In the genomic region with DNA sequence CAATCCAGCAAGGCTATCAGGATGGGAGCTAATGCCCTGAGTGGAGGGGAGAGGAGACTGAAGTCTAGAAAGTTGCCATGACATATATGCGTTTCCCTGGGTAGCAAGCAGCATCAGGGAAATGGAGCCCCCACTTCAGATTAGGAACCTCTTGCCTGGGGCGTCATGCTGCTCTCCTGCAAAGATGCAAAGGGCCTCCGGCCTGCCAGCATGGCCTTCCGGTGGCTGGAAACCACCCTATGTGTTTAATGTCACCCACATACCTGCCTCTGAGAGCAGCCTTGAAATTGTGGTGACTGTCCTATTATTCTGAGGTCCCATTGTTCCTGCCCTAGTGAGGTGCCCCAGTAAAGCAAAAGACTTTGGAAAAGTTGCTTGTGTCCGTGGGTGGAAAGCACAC, we compare ENCODE assay signal across 22 cellular contexts. TPM values are rescaled to one million over a fixed set of nuclear protein-coding genes. Genes with fewer than 3 reads are reported as not detected.
"Had no signal": no experiment of that assay in that cellular context is flagged by ENCODE, and none has a peak within 500 bp of the region (broad histone marks: within the 10 kb centered on the region; RNA-seq: fewer than 3 reads in every experiment).

No MANE protein-coding gene starts in this region.

- H3K4me2 ChIP-seq: KMS-11 had no signal

- H3K9ac ChIP-seq: KMS-11 had no signal

- H3K9me3 ChIP-seq: SJSA1 had no signal

- H3K4me1 ChIP-seq: SJSA1 had no signal

- H3K4me3 ChIP-seq: K562, SJSA1, SK-N-MC had no signal

- H3K27ac Mint-ChIP-seq: IgD-negative memory B cell had no signal

- H3K36me3 ChIP-seq: SJSA1 had no signal

- DNase-seq: Kasumi-1, MM.1S, NCI-H1092 treated with DMSO at 0.1 percent for 48 hours, NCI-H1436, NCI-H187, NCI-H2029, NCI-H2081 treated with DMSO at 0.1 percent for 48 hours, NCI-H2171, NCI-H226, NCI-H446, NCI-H510A, NCI-H524 treated with DMSO at 0.1 percent for 48 hours, NCI-H69, NCI-H774, Right ventricle myocardium superior, SIG-M5 had no signal

- H3K27ac ChIP-seq: KMS-11, SJSA1, SK-N-MC had no signal

- H3K4me1 Mint-ChIP-seq: IgD-negative memory B cell had no signal

- ATAC-seq: K562, Panc1 had no signal

- H3K4me3 Mint-ChIP-seq: IgD-negative memory B cell had no signal

- H3K36me3 Mint-ChIP-seq: IgD-negative memory B cell had no signal

- FAIRE-seq: K562 had no signal

- H3K27me3 ChIP-seq: SJSA1 had no signal

RNA-seq across cellular contexts. Expression of gene IFI27, which starts 28.9 kb away (rescaled TPM):
- polyA plus RNA-seq: IgD-negative memory B cell had no signal

RNA-seq across cellular contexts. Expression of gene PPP4R4, which starts 34.7 kb away (rescaled TPM):
- total RNA-seq: Right ventricle myocardium superior had no signal
